ENCODE assay signal across 8 cellular contexts in genomic region chr6:41682056-41682477, GRCh38. TPM values are rescaled to one million over a fixed set of nuclear protein-coding genes. Genes with fewer than 3 reads are reported as not detected.
DNase-seq lines count a peak whose midpoint lies in the region; ATAC-seq and TF ChIP-seq lines count a peak whose summit lies in the region.

No MANE protein-coding gene starts in this region.

- H3K27ac ChIP-seq in coronary artery (no peak overlapping the region), liver (ENCODE audit: low read depth in 1 of 2, low read length in 2 of 2) (no peak overlapping the region)

- no peaks in the 10 kb centered on the region for H3K9me3 Mint-ChIP-seq in activated CD4-positive, alpha-beta T cell treated with anti-CD3 and anti-CD28 coated beads, Interleukin-2, amount 10 ng/mL, durations not matched to agents 24 days and 14 days

- DNase-seq in GM04504 (ENCODE audit: low read depth) (peak; percentile 66), NCI-H526 treated with DMSO at 0.1 percent for 48 hours (lab: John Stamatoyannopoulos, UW) (peak; percentile 72), coronary artery (ENCODE audit: low spot score) (peak; percentile 89)
- DNase-seq in activated CD4-positive, alpha-beta T cell treated with anti-CD3 and anti-CD28 coated beads, Interleukin-2, amount 10 ng/mL, durations not matched to agents 24 days and 14 days = peak; percentile 89
- DNase-seq in stimulated activated CD4-positive, alpha-beta T cell treated with anti-CD3 and anti-CD28 coated beads, Interleukin-4, amount 100 ng/mL, for 48 hours (ENCODE audit: low read depth in 2 of 2) = peak; percentile 66 to 71

- H3K4me3 ChIP-seq in coronary artery (no peak overlapping the region), liver (ENCODE audit: low read depth in 1 of 3, low read length in 3 of 3) (no peak overlapping the region)

- H3K27me3 Mint-ChIP-seq in activated CD4-positive, alpha-beta T cell treated with anti-CD3 and anti-CD28 coated beads, Interleukin-2, amount 10 ng/mL, durations not matched to agents 24 days and 14 days = peaks cover 5% of the 10 kb centered on the region

- H3K27ac Mint-ChIP-seq in activated CD4-positive, alpha-beta T cell treated with anti-CD3 and anti-CD28 coated beads, Interleukin-2, amount 10 ng/mL, durations not matched to agents 24 days and 14 days = no peak overlapping the region

- peaks cover 6% of the 10 kb centered on the region for H3K4me1 Mint-ChIP-seq in activated CD4-positive, alpha-beta T cell treated with anti-CD3 and anti-CD28 coated beads, Interleukin-2, amount 10 ng/mL, durations not matched to agents 24 days and 14 days

- no peak overlapping the region for H3K9ac ChIP-seq in liver (ENCODE audit: low read depth in 1 of 2, low read length in 2 of 2)

- TF ChIP-seq CTCF in coronary artery (IDR thresholded peaks at IDR 0.05) (peak; percentile 61), liver (IDR thresholded peaks at IDR 0.05; ENCODE audit: low read depth, low read length, missing input control) (peak; percentile 92)

- no peaks in the 10 kb centered on the region for H3K27me3 ChIP-seq in liver (ENCODE audit: control insufficient read depth in 4 of 4, insufficient read depth in 4 of 4, low read length in 3 of 4)

- H3K36me3 Mint-ChIP-seq in activated CD4-positive, alpha-beta T cell treated with anti-CD3 and anti-CD28 coated beads, Interleukin-2, amount 10 ng/mL, durations not matched to agents 24 days and 14 days (ENCODE audit: low read depth) = peaks cover 1% of the 10 kb centered on the region

- peaks cover 1 to 17% (median 8%) of the 10 kb centered on the region in 4 donors for H3K4me1 ChIP-seq in liver (ENCODE audit: control insufficient read depth in 4 of 4, insufficient read depth in 4 of 4, low read length in 3 of 4)

- H3K36me3 ChIP-seq in liver (ENCODE audit: control insufficient read depth in 4 of 4, insufficient read depth in 3 of 4, low read depth in 1 of 4, low read length in 3 of 4) = peaks cover 0 to 10% (median 2%) of the 10 kb centered on the region in 4 donors

- WGBS in liver = 7% methylated on average over 9 of the region's 9 CpGs

- peak; percentile 61 for ATAC-seq in HG03342 (IDR thresholded peaks at IDR 0.05; ENCODE audit: unreplicated experiment)
- no peak for ATAC-seq in GM21367 (IDR thresholded peaks at IDR 0.05; ENCODE audit: unreplicated experiment)

- H3K9me3 ChIP-seq in liver (ENCODE audit: control insufficient read depth in 4 of 4, low read length in 3 of 4) = no peaks in the 10 kb centered on the region

- intact Hi-C loops in activated CD4-positive, alpha-beta T cell treated with anti-CD3 and anti-CD28 coated beads, Interleukin-2, amount 10 ng/mL, durations not matched to agents 24 days and 14 days (cut with micrococcal nuclease) = loop anchor here (2.0 kb wide), 1 partner anchor 257 kb away; no protein-coding TSS in a partner anchor

- peak overlapping the region; percentile 83 for H3K4me3 Mint-ChIP-seq in activated CD4-positive, alpha-beta T cell treated with anti-CD3 and anti-CD28 coated beads, Interleukin-2, amount 10 ng/mL, durations not matched to agents 24 days and 14 days

- peak; percentile 95 to 96 for TF ChIP-seq RAD21 in liver (IDR thresholded peaks at IDR 0.05)

TF ChIP-seq in liver, 16 proteins besides CTCF, POLR2A, EP300 and RAD21:
- no peak for TF ChIP-seq NR2F2 (IDR thresholded peaks at IDR 0.05)
- TF ChIP-seq HNF4A (conservative IDR thresholded peaks at IDR 0.05) = peak; percentile 7 to 19
- TF ChIP-seq HNF4G (IDR thresholded peaks at IDR 0.05) = peak; percentile 16

RNA-seq across cellular contexts. Expression of gene MDFI, which starts 43.8 kb away (rescaled TPM):
- total RNA-seq in activated CD4-positive, alpha-beta T cell treated with anti-CD3 and anti-CD28 coated beads, Interleukin-2, amount 10 ng/mL, durations not matched to agents 24 days and 14 days = not detected in 2 replicates
- 1 to 10 TPM in 1 of 2 donors, under 1 TPM in 1; 0.50 to 2.8 TPM for total RNA-seq in liver
- polyA plus RNA-seq in liver = under 1 TPM in 1 of 2 donors, not detected in 1; 0.24 TPM

RNA-seq across cellular contexts. Expression of gene TFEB, which starts 53.3 kb away (rescaled TPM):
- 14.1 and 14.9 TPM in 2 replicates for total RNA-seq in activated CD4-positive, alpha-beta T cell treated with anti-CD3 and anti-CD28 coated beads, Interleukin-2, amount 10 ng/mL, durations not matched to agents 24 days and 14 days
- 1 to 10 TPM; 1.1 to 6.2 TPM for total RNA-seq in liver
- 1 to 10 TPM; 3.0 to 4.6 TPM for polyA plus RNA-seq in liver
